In the genomic region with DNA sequence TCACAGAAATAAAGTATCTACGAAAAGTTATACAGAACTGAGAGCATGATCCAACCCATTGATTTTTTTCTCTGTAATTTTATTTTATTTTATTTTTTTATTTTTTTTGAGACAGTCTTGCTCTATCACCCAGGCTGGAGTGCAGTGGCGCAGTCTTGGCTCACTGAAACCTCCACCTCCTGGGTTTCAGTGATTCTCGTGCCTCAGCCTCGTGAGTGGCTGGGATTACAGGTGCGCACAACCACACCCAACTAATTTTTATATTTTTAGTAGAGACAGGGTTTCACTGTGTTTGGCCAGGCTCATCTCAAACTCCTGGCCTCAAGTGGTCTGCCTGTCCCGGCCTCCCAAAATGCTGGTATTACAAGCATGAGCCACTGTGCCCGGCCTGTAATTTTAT, we compare ENCODE assay signal across 27 cellular contexts.
"Had no signal": no experiment of that assay in that cellular context is flagged by ENCODE, and none has a peak within 500 bp of the region (broad histone marks: within the 10 kb centered on the region; RNA-seq: fewer than 3 reads in every experiment).

No MANE protein-coding gene starts in this region.

- H3K4me3 Mint-ChIP-seq: stimulated activated effector memory CD8-positive, alpha-beta T cell treated with anti-CD3 and anti-CD28 coated beads, Interleukin-12 subunit alpha, Interleukin-12 subunit beta, amount 100 ng/mL, for 72 hours; stimulated activated memory B cell treated with anti-CD40 and anti-IgM and Interleukin-4, amounts not matched to agents 10 μg/mL and 1 μg/mL and 100 μg/mL, for 72 hours; stimulated activated naive CD8-positive, alpha-beta T cell treated with anti-CD3 and anti-CD28 coated beads, Interleukin-15, amount 100 ng/mL, for 72 hours; stimulated activated naive CD8-positive, alpha-beta T cell treated with anti-CD3 and anti-CD28 coated beads, Interleukin-15, Interleukin-2, amounts not matched to agents 100 ng/mL and 50 ng/mL, for 24 hours; type B pancreatic cell had no signal

- H3K36me3 ChIP-seq: uterus had no signal

- H3K9me3 ChIP-seq: thyroid gland, transverse colon had no signal

- H3K4me1 ChIP-seq: stomach, suprapubic skin, thyroid gland, tibial nerve, transverse colon, upper lobe of left lung, upper lobe of right lung, uterus, vagina had no signal

- DNase-seq: stimulated activated CD4-positive, alpha-beta T cell treated with anti-CD3 and anti-CD28 coated beads, Interleukin-2, amount 100 ng/mL, for 24 hours; stimulated activated CD4-positive, alpha-beta T cell treated with anti-CD3 and anti-CD28 coated beads, Interleukin-2, amount 100 ng/mL, for 48 hours; stimulated activated CD4-positive, alpha-beta T cell treated with anti-CD3 and anti-CD28 coated beads, Interleukin-4, amount 100 ng/mL, for 1 hour; stimulated activated CD4-positive, alpha-beta T cell treated with anti-CD3 and anti-CD28 coated beads, Interleukin-4, amount 100 ng/mL, for 24 hours; stimulated activated CD4-positive, alpha-beta T cell treated with anti-CD3 and anti-CD28 coated beads, Interleukin-4, amount 100 ng/mL, for 4 hours; stimulated activated CD8-positive, alpha-beta memory T cell treated with anti-CD3 and anti-CD28 coated beads, Interleukin-4, amount 100 ng/mL, for 48 hours; stimulated activated naive CD4-positive, alpha-beta T cell; stimulated activated naive CD4-positive, alpha-beta T cell treated with Interleukin-2 at 50 U/mL for 16 hours; stimulated activated naive CD8-positive, alpha-beta T cell treated with anti-CD3 and anti-CD28 coated beads, Interleukin-15, amount 100 ng/mL, for 72 hours; stimulated activated naive CD8-positive, alpha-beta T cell treated with anti-CD3 and anti-CD28 coated beads, Interleukin-15, Interleukin-2, amounts not matched to agents 100 U/mL and 50 U/mL, for 24 hours; stomach; substantia nigra; thyroid gland; tibial artery; transverse colon; trophoblast cell; upper lobe of left lung; upper lobe of right lung; uterus had no signal

- ATAC-seq: stimulated activated effector memory CD8-positive, alpha-beta T cell treated with anti-CD3 and anti-CD28 coated beads, Interleukin-12 subunit alpha, Interleukin-12 subunit beta, amount 100 ng/mL, for 72 hours; stimulated activated memory B cell treated with anti-CD40 and anti-IgM and Interleukin-4, amounts not matched to agents 10 μg/mL and 1 μg/mL and 100 μg/mL, for 72 hours; stimulated activated naive CD8-positive, alpha-beta T cell treated with anti-CD3 and anti-CD28 coated beads, Interleukin-15, amount 100 ng/mL, for 72 hours; stimulated activated naive CD8-positive, alpha-beta T cell treated with anti-CD3 and anti-CD28 coated beads, Interleukin-15, Interleukin-2, amounts not matched to agents 100 U/mL and 50 U/mL, for 24 hours; upper lobe of right lung had no signal

- H3K4me1 Mint-ChIP-seq: stimulated activated effector memory CD8-positive, alpha-beta T cell treated with anti-CD3 and anti-CD28 coated beads, Interleukin-12 subunit alpha, Interleukin-12 subunit beta, amount 100 ng/mL, for 72 hours; stimulated activated memory B cell treated with anti-CD40 and anti-IgM and Interleukin-4, amounts not matched to agents 10 μg/mL and 1 μg/mL and 100 μg/mL, for 72 hours; stimulated activated naive CD8-positive, alpha-beta T cell treated with anti-CD3 and anti-CD28 coated beads, Interleukin-15, amount 100 ng/mL, for 72 hours had no signal

- H3K4me3 ChIP-seq: stomach, suprapubic skin, thoracic aorta, thyroid gland, tibial artery, tibial nerve, transverse colon, upper lobe of left lung, upper lobe of right lung, uterus, vagina had no signal

- H3K27ac ChIP-seq: stomach, suprapubic skin, thoracic aorta, thyroid gland, tibial artery, tibial nerve, transverse colon, upper lobe of left lung, upper lobe of right lung, uterus, vagina had no signal

- H3K27me3 Mint-ChIP-seq: stimulated activated memory B cell treated with anti-CD40 and anti-IgM and Interleukin-4, amounts not matched to agents 10 μg/mL and 1 μg/mL and 100 μg/mL, for 72 hours; stimulated activated naive CD8-positive, alpha-beta T cell treated with anti-CD3 and anti-CD28 coated beads, Interleukin-15, amount 100 ng/mL, for 72 hours; stimulated activated naive CD8-positive, alpha-beta T cell treated with anti-CD3 and anti-CD28 coated beads, Interleukin-15, Interleukin-2, amounts not matched to agents 100 ng/mL and 50 ng/mL, for 24 hours; type B pancreatic cell had no signal

- H3K27ac Mint-ChIP-seq: stimulated activated effector memory CD8-positive, alpha-beta T cell treated with anti-CD3 and anti-CD28 coated beads, Interleukin-12 subunit alpha, Interleukin-12 subunit beta, amount 100 ng/mL, for 72 hours; stimulated activated memory B cell treated with anti-CD40 and anti-IgM and Interleukin-4, amounts not matched to agents 10 μg/mL and 1 μg/mL and 100 μg/mL, for 72 hours; stimulated activated naive CD8-positive, alpha-beta T cell treated with anti-CD3 and anti-CD28 coated beads, Interleukin-15, amount 100 ng/mL, for 72 hours; type B pancreatic cell had no signal

- H3K27me3 ChIP-seq: stomach, suprapubic skin, thyroid gland, tibial artery, tibial nerve, transverse colon, upper lobe of left lung, upper lobe of right lung, uterus, vagina had no signal
